ENCODE assay signal across 10 cellular contexts in genomic region chr17:75498726-75499213, GRCh38. TPM values are rescaled to one million over a fixed set of nuclear protein-coding genes. Genes with fewer than 3 reads are reported as not detected.
DNase-seq lines count a peak whose midpoint lies in the region; ATAC-seq, FAIRE-seq and TF ChIP-seq lines count a peak whose summit lies in the region.
"Had no signal": no experiment of that assay in that cellular context is flagged by ENCODE, and none has a peak within 500 bp of the region (broad histone marks: within the 10 kb centered on the region; RNA-seq: fewer than 3 reads in every experiment).

No MANE protein-coding gene starts in this region.

- FAIRE-seq in HTR-8/SVneo (lab: Jason Lieb, UNC) (peak; percentile 52), bronchial epithelial cell (lab: Jason Lieb, UNC) (peak; percentile 13), RCC 7860 (lab: Jason Lieb, UNC) (no peak)

- H3K36me3 Mint-ChIP-seq in neural crest cell (ENCODE audit: low read depth): peaks cover 3% of the 10 kb centered on the region

- no peak overlapping the region for H3K27ac Mint-ChIP-seq in neural crest cell (ENCODE audit: unreplicated experiment)
- H3K27ac Mint-ChIP-seq: activated T-helper 17 cell treated with anti-CD3 and anti-CD28 coated beads, Interleukin-2, amount 50 U/mL, for 72 hours had no signal

- H3K27me3 ChIP-seq in bronchial epithelial cell (ENCODE audit: control insufficient read depth, insufficient read depth, low read length): no peaks in the 10 kb centered on the region
- H3K27me3 ChIP-seq: colonic mucosa, Peyer's patch had no signal

- no peak for ATAC-seq in HG03175 (IDR thresholded peaks at IDR 0.05; ENCODE audit: unreplicated experiment)
- ATAC-seq: activated T-helper 17 cell treated with anti-CD3 and anti-CD28 coated beads, Interleukin-2, amount 50 U/mL, for 72 hours had no signal

- H3K4me1 Mint-ChIP-seq in neural crest cell: no peaks in the 10 kb centered on the region
- H3K4me1 Mint-ChIP-seq: activated T-helper 17 cell treated with anti-CD3 and anti-CD28 coated beads, Interleukin-2, amount 50 U/mL, for 72 hours had no signal

- peaks cover 18% of the 10 kb centered on the region for H3K36me3 ChIP-seq in bronchial epithelial cell (ENCODE audit: control insufficient read depth, insufficient read depth, low read length)
- H3K36me3 ChIP-seq: colonic mucosa had no signal

- no peak overlapping the region for H3K4me3 ChIP-seq in bronchial epithelial cell (ENCODE audit: low read depth, low read length)
- H3K4me3 ChIP-seq: colonic mucosa, Peyer's patch had no signal

- H3K4me3 Mint-ChIP-seq in neural crest cell: peak overlapping the region; percentile 27
- H3K4me3 Mint-ChIP-seq: activated T-helper 17 cell treated with anti-CD3 and anti-CD28 coated beads, Interleukin-2, amount 50 U/mL, for 72 hours had no signal

- DNase-seq in HTR-8/SVneo (ENCODE audit: insufficient read length, low spot score): no peak
- no peak for DNase-seq in bronchial epithelial cell (ENCODE audit: low read depth)
- DNase-seq in neural crest cell (ENCODE audit: low read depth, low spot score): no peak
- no peak for DNase-seq in RCC 7860 (ENCODE audit: low spot score)
- no peak for DNase-seq in effector CD8-positive, alpha-beta T cell (lab: John Stamatoyannopoulos, UW)
- DNase-seq: colonic mucosa, NCI-H2107, Peyer's patch had no signal

- H3K27me3 Mint-ChIP-seq in neural crest cell (ENCODE audit: low read depth): no peaks in the 10 kb centered on the region
- H3K27me3 Mint-ChIP-seq: activated T-helper 17 cell treated with anti-CD3 and anti-CD28 coated beads, Interleukin-2, amount 50 U/mL, for 72 hours had no signal

- H3K9me3 Mint-ChIP-seq in neural crest cell: no peaks in the 10 kb centered on the region
- H3K9me3 Mint-ChIP-seq: activated T-helper 17 cell treated with anti-CD3 and anti-CD28 coated beads, Interleukin-2, amount 50 U/mL, for 72 hours had no signal

- TF ChIP-seq CTCF in bronchial epithelial cell (IDR thresholded peaks at IDR 0.05; ENCODE audit: insufficient read depth, low read length, severe bottlenecking) (peak; percentile 22), neural crest cell (conservative IDR thresholded peaks at IDR 0.05) (no peak)

RNA-seq across cellular contexts. Expression of gene CASKIN2, which starts 16.6 kb away (rescaled TPM):
- total RNA-seq in bronchial epithelial cell: 3.9 and 5.0 TPM in 2 replicates
- total RNA-seq in neural crest cell: 42.3 and 44.5 TPM in 2 replicates

RNA-seq across cellular contexts. Expression of gene TSEN54, which starts 17.6 kb away (rescaled TPM):
- total RNA-seq in bronchial epithelial cell (16.3 and 25.3 TPM in 2 replicates), neural crest cell (48.1 and 49.0 TPM in 2 replicates)

RNA-seq across cellular contexts. Expression of gene LLGL2, which starts 26.7 kb away (rescaled TPM):
- total RNA-seq in bronchial epithelial cell (44.5 and 63.9 TPM in 2 replicates), neural crest cell (3.4 and 4.3 TPM in 2 replicates)

RNA-seq across cellular contexts. Expression of gene TMEM94, which starts 42.3 kb away (rescaled TPM):
- 13.7 and 14.5 TPM in 2 replicates for total RNA-seq in bronchial epithelial cell
- total RNA-seq in neural crest cell: 117 and 131 TPM in 2 replicates
